8 cellular contexts compared by ENCODE assay signal in genomic region chr17:55717898-55718735, GRCh38. TPM values are rescaled to one million over a fixed set of nuclear protein-coding genes. Genes with fewer than 3 reads are reported as not detected.
DNase-seq lines count a peak whose midpoint lies in the region; ATAC-seq and TF ChIP-seq lines count a peak whose summit lies in the region.

No MANE protein-coding gene starts in this region.

- DNase-seq in Ammon's horn (ENCODE audit: low spot score) (peak; percentile 45), NCI-H2171 (lab: John Stamatoyannopoulos, UW) (peak; percentile 10), caudate nucleus (lab: John Stamatoyannopoulos, UW) (peak in 40 of 61 donors; percentile 2 to 81 (median 26)), left colon (peak; percentile 52 to 85)
- peak; percentile 41 for DNase-seq in stimulated activated CD4-positive, alpha-beta T cell treated with anti-CD3 and anti-CD28 coated beads, Interleukin-2, amount 100 ng/mL, for 4 hours (ENCODE audit: low read depth)

- ATAC-seq in GM21367 (IDR thresholded peaks at IDR 0.05; ENCODE audit: unreplicated experiment): peak; percentile 84
- ATAC-seq in left colon: peak; percentile 53
- ATAC-seq in GM19395 (IDR thresholded peaks at IDR 0.05; ENCODE audit: unreplicated experiment): no peak

- TF ChIP-seq CTCF in WI38 (IDR thresholded peaks at IDR 0.05; ENCODE audit: low read depth, low read length): peak; percentile 62

- H3K4me3 ChIP-seq in WI38 (ENCODE audit: low read depth, low read length): no peak overlapping the region

- no peak overlapping the region for H3K27ac ChIP-seq in caudate nucleus (ENCODE audit: low read depth, low read length)

- intact Hi-C loops in left colon (cut with DNase I, micrococcal nuclease): no loop called here

RNA-seq across cellular contexts. Expression of gene TMEM100, which starts 4.5 kb away (rescaled TPM):
- 1 to 10 TPM; 4.9 to 6.1 TPM for total RNA-seq in left colon

RNA-seq across cellular contexts. Expression of gene PCTP, which starts 32.7 kb away (rescaled TPM):
- 10 to 100 TPM; 36.9 to 38.9 TPM for total RNA-seq in left colon

Comparison
In these comparisons a context has a peak if more than half of its experiments do, and no peak if none do; other contexts are left out.
1. DNase-seq: peak in every context shown above with its lines; median percentile 68 in left colon; 45 in Ammon's horn; 41 in stimulated activated CD4-positive, alpha-beta T cell treated with anti-CD3 and anti-CD28 coated beads, Interleukin-2, amount 100 ng/mL, for 4 hours; 26 in caudate nucleus; 10 in NCI-H2171.